In genomic region chr3:15330031-15330596, GRCh38 we compare ENCODE assay signal across 8 cellular contexts. TPM values are rescaled to one million over a fixed set of nuclear protein-coding genes. Genes with fewer than 3 reads are reported as not detected.
A peak's percentile ranks its signal among the peaks of the same experiment; 100 is the strongest.
DNase-seq lines count a peak whose midpoint lies in the region; ATAC-seq and TF ChIP-seq lines count a peak whose summit lies in the region.

No MANE protein-coding gene starts in this region.

- ATAC-seq in GM18511 (IDR thresholded peaks at IDR 0.05; ENCODE audit: unreplicated experiment), result no peak

- peak overlapping the region in 1 of 3 donors; percentile 97 for H3K4me3 ChIP-seq in thyroid gland (replicated peaks in 1 of 3)

- no peak for TF ChIP-seq POLR2A in thyroid gland (IDR thresholded peaks at IDR 0.05)

- intact Hi-C loops in activated CD4-positive, alpha-beta memory T cell treated with anti-CD3 and anti-CD28 coated beads for 36 hours (cut with micrococcal nuclease), result loop anchor here (5.0 kb wide), 1 partner anchor 123 kb away; the partner anchor contains the start of gene CAPN7
- intact Hi-C loops in thyroid gland (cut with DNase I), result loop anchor here (5.0 kb wide), 1 partner anchor 63 kb away; no protein-coding TSS in a partner anchor

- H3K27ac Mint-ChIP-seq in activated CD4-positive, alpha-beta memory T cell treated with anti-CD3 and anti-CD28 coated beads for 36 hours, result no peak overlapping the region

- H3K27me3 Mint-ChIP-seq in activated CD4-positive, alpha-beta memory T cell treated with anti-CD3 and anti-CD28 coated beads for 36 hours, result no peaks in the 10 kb centered on the region

- no peaks in the 10 kb centered on the region for H3K9me3 ChIP-seq in thyroid gland

- TF ChIP-seq CTCF in thyroid gland (IDR thresholded peaks at IDR 0.05), result no peak

- 68 to 77% methylated on average over 10 of the region's 10 CpGs for WGBS in thyroid gland, 2 donors

- no peaks in the 10 kb centered on the region for H3K27me3 ChIP-seq in thyroid gland

- no peaks in the 10 kb centered on the region for H3K9me3 Mint-ChIP-seq in activated CD4-positive, alpha-beta memory T cell treated with anti-CD3 and anti-CD28 coated beads for 36 hours

- H3K36me3 ChIP-seq in thyroid gland, result no peaks in the 10 kb centered on the region

- H3K27ac ChIP-seq in thyroid gland, result peak overlapping the region; percentile 33 to 94 (median 91)

- peaks cover 72% of the 10 kb centered on the region for H3K4me1 Mint-ChIP-seq in activated CD4-positive, alpha-beta memory T cell treated with anti-CD3 and anti-CD28 coated beads for 36 hours (ENCODE audit: low read depth)

- H3K4me1 ChIP-seq in thyroid gland, result peaks cover 48 to 66% of the 10 kb centered on the region in 2 donors

- DNase-seq in NCI-H146 (lab: John Stamatoyannopoulos, UW) (peak; percentile 25), NCI-H146 treated with DMSO at 0.1 percent for 48 hours (lab: John Stamatoyannopoulos, UW; ENCODE audit: unreplicated experiment) (no peak), iris pigment epithelial cell (ENCODE audit: low read depth) (peak; percentile 95), thyroid gland (peak in 1 of 2 donors; percentile 27), NCI-H1694 (lab: John Stamatoyannopoulos, UW) (no peak)
- DNase-seq in activated CD4-positive, alpha-beta memory T cell treated with anti-CD3 and anti-CD28 coated beads for 36 hours, result no peak
- DNase-seq in activated CD4-positive, alpha-beta T cell treated with anti-CD3 and anti-CD28 coated beads for 4 hours, result no peak

- peak overlapping the region; percentile 83 for H3K4me3 Mint-ChIP-seq in activated CD4-positive, alpha-beta memory T cell treated with anti-CD3 and anti-CD28 coated beads for 36 hours

- peaks cover 29% of the 10 kb centered on the region for H3K36me3 Mint-ChIP-seq in activated CD4-positive, alpha-beta memory T cell treated with anti-CD3 and anti-CD28 coated beads for 36 hours

- CTCF ChIA-PET in activated CD4-positive, alpha-beta memory T cell treated with anti-CD3 and anti-CD28 coated beads for 36 hours (lab: Charles Lee), result interaction anchor here (0.6 to 2.1 kb wide), 10 partner anchors 13 to 65 kb away, joined by 3 to 36 read pairs (median 4); no protein-coding TSS in a partner anchor

- POLR2A ChIA-PET in activated CD4-positive, alpha-beta memory T cell treated with anti-CD3 and anti-CD28 coated beads for 36 hours (lab: Charles Lee), result interaction anchor here (1.1 to 2.6 kb wide), 7 partner anchors 10 to 62 kb away, joined by 4 to 9 read pairs (median 6); no protein-coding TSS in a partner anchor

RNA-seq across cellular contexts. Expression of gene SH3BP5, which starts 2.3 kb away (rescaled TPM):
- total RNA-seq in activated CD4-positive, alpha-beta memory T cell treated with anti-CD3 and anti-CD28 coated beads for 36 hours, result 10 to 100 TPM; 33.6 to 37.5 TPM
- total RNA-seq in thyroid gland, result 10 to 100 TPM; 60.2 to 90.4 (median 82.0) TPM

Comparison
In these comparisons a context has a peak if more than half of its experiments do, and no peak if none do; other contexts are left out.
1. DNase-seq: peak in NCI-H146 (single experiment) and iris pigment epithelial cell (single experiment); none in NCI-H146 treated with DMSO at 0.1 percent for 48 hours (single experiment), activated CD4-positive, alpha-beta memory T cell treated with anti-CD3 and anti-CD28 coated beads for 36 hours (single experiment), NCI-H1694 (single experiment) and activated CD4-positive, alpha-beta T cell treated with anti-CD3 and anti-CD28 coated beads for 4 hours (0 of 2).